In genomic region chr2:32010280-32010669, GRCh38 we compare ENCODE assay signal across 8 cellular contexts. TPM values are rescaled to one million over a fixed set of nuclear protein-coding genes. Genes with fewer than 3 reads are reported as not detected.
DNase-seq lines count a peak whose midpoint lies in the region; ATAC-seq and TF ChIP-seq lines count a peak whose summit lies in the region.
"Not testable (repeated sequence)": the region's sequence is repeated elsewhere in the genome, so short reads cannot be mapped to it uniquely, and the experiment has no call there.

No MANE protein-coding gene starts in this region.

- ATAC-seq in GM18873 (IDR thresholded peaks at IDR 0.05; ENCODE audit: low FRiP score, unreplicated experiment) = peak; percentile 26
- peak; percentile 39 for ATAC-seq in HG02970 (IDR thresholded peaks at IDR 0.05; ENCODE audit: low FRiP score, unreplicated experiment)

- TF ChIP-seq CTCF in mammary epithelial cell (conservative IDR thresholded peaks at IDR 0.05 in 1 of 2, IDR thresholded peaks at IDR 0.05 in 1 of 2; ENCODE audit: extremely low read depth in 1 of 2, insufficient read depth in 1 of 2, low read depth in 1 of 2, low read length in 2 of 2) = not testable (repeated sequence)

- H3K27me3 ChIP-seq in mammary epithelial cell (ENCODE audit: insufficient read depth, low read length) = not testable (repeated sequence)

- no CpG with 5 or more reads among the region's 43 CpGs for WGBS in mammary epithelial cell (ENCODE audit: low coverage, missing lambda C conversion rate)

- not testable (repeated sequence) for H3K9me3 ChIP-seq in mammary epithelial cell (replicated peaks; ENCODE audit: insufficient read depth, low read length)

- H3K79me2 ChIP-seq in mammary epithelial cell (ENCODE audit: insufficient read depth, low read length) = peaks cover 45% of the 10 kb centered on the region

- H3K36me3 ChIP-seq in mammary epithelial cell (ENCODE audit: insufficient read depth, low read length) = not testable (repeated sequence)

- not testable (repeated sequence) for BruUV-seq in mammary epithelial cell (replicated peaks; lab: Mats Ljungman, UMichigan)

- H3K27ac ChIP-seq in mammary epithelial cell (ENCODE audit: insufficient read depth, low read depth, low read length) = not testable (repeated sequence)
- peak overlapping the region; percentile 90 to 98 (median 96) for H3K27ac ChIP-seq in skin epidermis

- peak overlapping the region in 2 of 3 experiments; percentile 96 to 98 for H3K4me3 ChIP-seq in mammary epithelial cell (replicated peaks in 1 of 3; ENCODE audit: insufficient read depth in 1 of 3, low read depth in 2 of 3, low read length in 3 of 3)
- peak overlapping the region; percentile 47 to 92 (median 84) for H3K4me3 ChIP-seq in skin epidermis

- not testable (repeated sequence) for H3K9ac ChIP-seq in mammary epithelial cell (ENCODE audit: insufficient read depth, low read length)

- dilution Hi-C loops in mammary epithelial cell (cut with HindIII; ENCODE audit: low sequenced_read_pairs) = not testable (repeated sequence)

- intact Hi-C loops in mammary epithelial cell (cut with micrococcal nuclease) = loop anchor here (2.0 kb wide), 1 partner anchor 29 kb away; the partner anchor contains the start of gene DPY30

- not testable (repeated sequence) for H3K4me2 ChIP-seq in mammary epithelial cell (ENCODE audit: insufficient read depth, low read depth, low read length)

- peaks cover 16% of the 10 kb centered on the region for H3K4me1 ChIP-seq in mammary epithelial cell (ENCODE audit: insufficient read depth, low read length)

- not testable (repeated sequence) for H4K20me1 ChIP-seq in mammary epithelial cell (ENCODE audit: insufficient read depth, low read length)

- DNase-seq in A172 (ENCODE audit: low spot score) (peak; percentile 52), NCI-H2227 (lab: John Stamatoyannopoulos, UW; ENCODE audit: unreplicated experiment) (peak; percentile 66), mammary epithelial cell (peak; percentile 64), islet precursor cell (peak; percentile 75)
- DNase-seq in activated CD4-positive, alpha-beta T cell treated with anti-CD3 and anti-CD28 coated beads for 1 hour = peak; percentile 57

- H2AFZ ChIP-seq in mammary epithelial cell (ENCODE audit: low read depth, low read length) = not testable (repeated sequence)

- in situ Hi-C loops in mammary epithelial cell (cut with MboI; ENCODE audit: low sequenced_read_pairs in 2 of 2) = not testable (repeated sequence)

- CTCF ChIA-PET in mammary epithelial cell (lab: Charles Lee; ENCODE audit: low non-redundant PET) = interaction anchor here (0.6 kb wide), 1 partner anchor 127 kb away, joined by 7 read pairs; no protein-coding TSS in a partner anchor

RNA-seq across cellular contexts. Expression of gene MEMO1, which starts 0.5 kb away (rescaled TPM):
- total RNA-seq in A172 (2014; rRNA removed; shearing (Covaris generic)) = 79.9 and 94.7 TPM in 2 replicates
- 10 to 100 TPM; 47.8 to 75.3 TPM for total RNA-seq in mammary epithelial cell
- polyA plus RNA-seq in mammary epithelial cell = 78.6 TPM
- polyA minus RNA-seq in mammary epithelial cell = 62.3 TPM

RNA-seq across cellular contexts. Expression of gene DPY30, which starts 29.3 kb away (rescaled TPM):
- 178 and 233 TPM in 2 replicates for total RNA-seq in A172 (2014; rRNA removed; shearing (Covaris generic))
- 10 to 100 TPM; 46.7 to 64.7 TPM for total RNA-seq in mammary epithelial cell
- polyA plus RNA-seq in mammary epithelial cell = 87.5 TPM
- 7.5 TPM for polyA minus RNA-seq in mammary epithelial cell

RNA-seq across cellular contexts. Expression of gene SPAST, which starts 53.1 kb away (rescaled TPM):
- total RNA-seq in A172 (2014; rRNA removed; shearing (Covaris generic)) = 33.9 and 37.6 TPM in 2 replicates
- 10 to 100 TPM; 13.7 to 22.5 TPM for total RNA-seq in mammary epithelial cell
- polyA plus RNA-seq in mammary epithelial cell = 5.8 TPM
- polyA minus RNA-seq in mammary epithelial cell = 10.0 TPM
